In the genomic region with DNA sequence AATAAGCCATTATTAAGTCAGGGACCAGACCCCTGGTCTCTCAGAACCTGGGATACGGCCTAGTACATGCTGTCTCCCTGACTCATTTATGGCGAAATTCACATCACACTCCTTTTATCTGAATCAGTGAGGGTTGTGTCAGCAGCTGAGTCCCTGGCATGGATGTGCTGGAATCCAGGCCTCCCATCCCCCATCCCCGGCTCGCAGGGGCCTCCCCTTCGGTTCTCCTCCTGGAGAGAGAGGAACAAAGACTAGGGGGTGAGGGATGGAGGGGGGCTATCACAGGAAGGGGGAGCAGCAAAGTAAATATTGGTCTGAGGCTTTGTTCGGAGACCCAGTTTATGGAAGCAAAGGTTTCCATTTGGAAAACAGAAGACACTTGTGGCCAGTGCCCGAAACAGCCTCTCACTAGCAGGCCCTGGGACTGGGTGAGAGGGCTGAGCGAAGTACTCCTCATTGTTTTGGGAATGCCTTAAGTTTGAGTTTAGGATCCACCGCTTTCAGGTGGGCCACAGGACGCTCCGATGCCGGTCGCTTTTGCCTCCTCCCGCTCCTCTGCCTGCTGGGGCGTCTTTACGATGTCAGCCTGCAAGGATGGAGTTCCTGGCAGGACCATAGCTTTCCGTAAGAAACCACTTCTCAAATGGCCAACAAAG, we compare ENCODE assay signal across 8 cellular contexts.
DNase-seq lines count a peak whose midpoint lies in the region; TF ChIP-seq lines count a peak whose summit lies in the region.
"Had no signal": no experiment of that assay in that cellular context is flagged by ENCODE, and none has a peak within 500 bp of the region (broad histone marks: within the 10 kb centered on the region; RNA-seq: fewer than 3 reads in every experiment).

No MANE protein-coding gene starts in this region.

- intact Hi-C loops in stomach (cut with DNase I; ENCODE audit: low total_unique reads), result loop anchor here (10.0 kb wide), 1 partner anchor 268 kb away; no protein-coding TSS in a partner anchor

- H3K4me1 ChIP-seq in iPS-20b (ENCODE audit: insufficient read depth, low read length) (peaks cover 29% of the 10 kb centered on the region), stomach (peaks cover 18 to 65% (median 23%) of the 10 kb centered on the region in 4 donors)

- H3K27ac ChIP-seq in iPS-20b (ENCODE audit: low read length), result peak overlapping the region; percentile 22
- H3K27ac ChIP-seq in stomach, result peak overlapping the region; percentile 16 to 76 (median 65)
- H3K27ac ChIP-seq: VCaP had no signal

- no peaks in the 10 kb centered on the region for H3K36me3 ChIP-seq in iPS-20b (ENCODE audit: insufficient read depth, low read depth, low read length)
- H3K36me3 ChIP-seq in stomach, result no peaks in the 10 kb centered on the region

- WGBS in stomach, 5 donors, result 63 to 71% (median 64%) methylated on average over 17 of the region's 17 CpGs

- DNase-seq in HS-27A (ENCODE audit: low read depth) (peak; percentile 85), astrocyte of the spinal cord (ENCODE audit: low read depth, low spot score) (peak; percentile 94), stomach (no peak), Ammon's horn (ENCODE audit: low spot score) (no peak), NCI-H524 (lab: John Stamatoyannopoulos, UW) (no peak)
- no peak for DNase-seq in stimulated activated CD4-positive, alpha-beta T cell treated with anti-CD3 and anti-CD28 coated beads, Interleukin-4, amount 100 ng/mL, for 24 hours

- peak overlapping the region; percentile 74; the same call in 1 of the 2 replicates for H3K9ac ChIP-seq in iPS-20b (ENCODE audit: low read depth, low read length)

- no peak for TF ChIP-seq CTCF in astrocyte of the spinal cord (IDR thresholded peaks at IDR 0.05; ENCODE audit: low read depth, low read length)
- TF ChIP-seq CTCF in stomach (IDR thresholded peaks at IDR 0.05), result no peak

- no peak for TF ChIP-seq POLR2A in stomach (IDR thresholded peaks at IDR 0.05)

- TF ChIP-seq EP300 in stomach (IDR thresholded peaks at IDR 0.05), result peak; percentile 73

- in situ Hi-C loops in astrocyte of the spinal cord (cut with HindIII; ENCODE audit: low sequenced_read_pairs), result no loop called here

- H3K4me3 ChIP-seq in astrocyte of the spinal cord (ENCODE audit: low read depth, low read length) (no peak overlapping the region), iPS-20b (ENCODE audit: low read length) (peak overlapping the region; percentile 48; the same call in 1 of the 2 replicates), stomach (no peak overlapping the region)

- H3K27me3 ChIP-seq in iPS-20b (ENCODE audit: insufficient read depth, low read length) (no peaks in the 10 kb centered on the region; the same call in 1 of the 2 replicates), stomach (no peaks in the 10 kb centered on the region)

- H3K9me3 ChIP-seq in iPS-20b (ENCODE audit: insufficient read depth, low read depth, low read length) (no peaks in the 10 kb centered on the region), stomach (no peaks in the 10 kb centered on the region)

Comparison
In these comparisons a context has a peak if more than half of its experiments do, and no peak if none do; other contexts are left out.
1. DNase-seq: peak in HS-27A (single experiment) and astrocyte of the spinal cord (single experiment); none in stomach (single experiment), Ammon's horn (single experiment), NCI-H524 (0 of 2) and stimulated activated CD4-positive, alpha-beta T cell treated with anti-CD3 and anti-CD28 coated beads, Interleukin-4, amount 100 ng/mL, for 24 hours (single experiment).